35 cellular contexts compared by ENCODE assay signal in the genomic region with DNA sequence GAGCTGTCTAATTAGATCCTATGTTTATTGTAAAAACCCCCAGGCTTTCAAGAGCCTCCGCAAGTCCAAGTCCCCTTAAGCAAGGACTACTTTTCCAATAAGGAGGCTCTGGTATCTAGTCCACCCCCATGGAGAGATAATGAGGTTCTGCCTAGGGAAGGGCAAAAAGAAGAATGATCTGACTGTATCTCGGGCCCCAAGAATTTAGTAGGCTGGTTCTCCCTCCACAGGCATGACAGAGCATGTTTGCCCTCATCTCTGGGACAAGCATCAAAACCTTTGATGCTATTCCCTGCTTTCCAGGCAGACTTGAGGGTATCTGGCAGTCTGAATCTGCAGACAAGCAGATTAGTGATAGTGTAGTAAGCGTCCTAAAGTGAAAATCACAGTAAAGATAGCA. TPM values are rescaled to one million over a fixed set of nuclear protein-coding genes. Genes with fewer than 3 reads are reported as not detected.
"Had no signal": no experiment of that assay in that cellular context is flagged by ENCODE, and none has a peak within 500 bp of the region (broad histone marks: within the 10 kb centered on the region; RNA-seq: fewer than 3 reads in every experiment).

No MANE protein-coding gene starts in this region.

- ATAC-seq: activated CD4-positive, alpha-beta T cell treated with anti-CD3 and anti-CD28 coated beads for 36 hours; activated CD4-positive, CD25-positive, alpha-beta regulatory T cell treated with anti-CD3 and anti-CD28 coated beads, Interleukin-2, amount 50 U/mL, for 24 hours; activated CD8-positive, alpha-beta memory T cell treated with anti-CD3 and anti-CD28 coated beads, Interleukin-2, amount 10 ng/mL, durations not matched to agents 7 days and 5 days; activated CD8-positive, alpha-beta T cell treated with anti-CD3 and anti-CD28 coated beads, Interleukin-2, amount 10 ng/mL, durations not matched to agents 7 days and 5 days; activated naive CD4-positive, alpha-beta T cell treated with anti-CD3 and anti-CD28 coated beads, Interleukin-2, amount 50 U/mL, for 72 hours; esophagus mucosa; gastrocnemius medialis; heart left ventricle; T-helper 17 cell had no signal

- H3K9me3 Mint-ChIP-seq: activated B cell treated with CpG ODN at 0.5 μM for 24 hours; activated CD4-positive, alpha-beta memory T cell treated with anti-CD3 and anti-CD28 coated beads for 36 hours; activated CD4-positive, alpha-beta T cell treated with anti-CD3 and anti-CD28 coated beads, Interleukin-2, amount 10 ng/mL, durations not matched to agents 24 days and 14 days; activated naive CD4-positive, alpha-beta T cell treated with anti-CD3 and anti-CD28 coated beads, Interleukin-2, amount 10 ng/mL, durations not matched to agents 7 days and 5 days; brain; central memory CD8-positive, alpha-beta T cell; endodermal cell had no signal

- H3K9me3 ChIP-seq: ascending aorta, breast epithelium, gastrocnemius medialis, heart left ventricle had no signal

- H3K36me3 Mint-ChIP-seq: activated naive CD4-positive, alpha-beta T cell treated with anti-CD3 and anti-CD28 coated beads, Interleukin-2, amount 10 ng/mL, durations not matched to agents 7 days and 5 days; brain had no signal

- DNase-seq: activated B cell treated with CpG ODN at 0.5 μM for 24 hours; activated CD4-positive, alpha-beta memory T cell treated with anti-CD3 and anti-CD28 coated beads for 36 hours; activated CD4-positive, alpha-beta T cell treated with anti-CD3 and anti-CD28 coated beads for 36 hours; activated CD4-positive, alpha-beta T cell treated with anti-CD3 and anti-CD28 coated beads, Interleukin-2, amount 10 ng/mL, durations not matched to agents 24 days and 14 days; activated CD8-positive, alpha-beta memory T cell treated with anti-CD3 and anti-CD28 coated beads, Interleukin-2, amount 10 ng/mL, durations not matched to agents 7 days and 5 days; activated CD8-positive, alpha-beta memory T cell treated with anti-CD3 and anti-CD28 coated beads, Interleukin-2, amount 50 U/mL, for 4 hours; activated CD8-positive, alpha-beta T cell treated with anti-CD3 and anti-CD28 coated beads, Interleukin-2, amount 10 ng/mL, durations not matched to agents 7 days and 5 days; activated gamma-delta T cell; activated naive CD4-positive, alpha-beta T cell; activated naive CD4-positive, alpha-beta T cell treated with anti-CD3 and anti-CD28 coated beads, Interleukin-2, amount 10 ng/mL, durations not matched to agents 7 days and 5 days; activated naive CD8-positive, alpha-beta T cell treated with anti-CD3 and anti-CD28 coated beads, Interleukin-2, amount 10 ng/mL, durations not matched to agents 7 days and 5 days; activated T-cell treated with anti-CD3 and anti-CD28 coated beads, Interleukin-2, amount 50 U/mL, for 1 hour; activated T-cell treated with anti-CD3 and anti-CD28 coated beads, Interleukin-2, amount 50 U/mL, for 48 hours; dorsolateral prefrontal cortex; effector memory CD4-positive, alpha-beta T cell; endodermal cell; foreskin fibroblast; gastrocnemius medialis; glutamatergic neuron; heart left ventricle; T-helper 1 cell; T-helper 17 cell; T1000; WERI-Rb-1 had no signal

- H3K27me3 Mint-ChIP-seq: activated B cell treated with CpG ODN at 0.5 μM for 24 hours; activated CD4-positive, alpha-beta T cell treated with anti-CD3 and anti-CD28 coated beads for 36 hours; activated CD4-positive, alpha-beta T cell treated with anti-CD3 and anti-CD28 coated beads, Interleukin-2, amount 10 ng/mL, durations not matched to agents 24 days and 14 days; activated CD8-positive, alpha-beta memory T cell treated with anti-CD3 and anti-CD28 coated beads, Interleukin-2, amount 10 ng/mL, durations not matched to agents 7 days and 5 days; activated naive CD4-positive, alpha-beta T cell treated with anti-CD3 and anti-CD28 coated beads, Interleukin-2, amount 10 ng/mL, durations not matched to agents 7 days and 5 days; activated naive CD8-positive, alpha-beta T cell treated with anti-CD3 and anti-CD28 coated beads, Interleukin-2, amount 10 ng/mL, durations not matched to agents 7 days and 5 days; brain; dendritic cell treated with granulocyte-macrophage colony-stimulating factor and Interleukin-4, amounts not matched to agents 40 ng/mL and 50 ng/mL, for 4 days had no signal

- H3K4me3 ChIP-seq: ascending aorta, breast epithelium, coronary artery, dorsolateral prefrontal cortex, gastrocnemius medialis, heart left ventricle had no signal

- H3K27me3 ChIP-seq: ascending aorta, breast epithelium, gastrocnemius medialis, heart left ventricle had no signal

- H3K4me1 Mint-ChIP-seq: activated B cell treated with CpG ODN at 0.5 μM for 24 hours, endodermal cell had no signal

- H3K4me1 ChIP-seq: ascending aorta, breast epithelium, gastrocnemius medialis, heart left ventricle had no signal

- H3K27ac Mint-ChIP-seq: activated B cell treated with CpG ODN at 0.5 μM for 24 hours; activated CD4-positive, alpha-beta memory T cell treated with anti-CD3 and anti-CD28 coated beads for 36 hours; activated CD4-positive, alpha-beta T cell treated with anti-CD3 and anti-CD28 coated beads for 36 hours; activated CD4-positive, alpha-beta T cell treated with anti-CD3 and anti-CD28 coated beads, Interleukin-2, amount 10 ng/mL, durations not matched to agents 24 days and 14 days; activated CD8-positive, alpha-beta memory T cell treated with anti-CD3 and anti-CD28 coated beads, Interleukin-2, amount 10 ng/mL, durations not matched to agents 7 days and 5 days; activated CD8-positive, alpha-beta T cell treated with anti-CD3 and anti-CD28 coated beads, Interleukin-2, amount 10 ng/mL, durations not matched to agents 7 days and 5 days; activated naive CD4-positive, alpha-beta T cell treated with anti-CD3 and anti-CD28 coated beads, Interleukin-2, amount 10 ng/mL, durations not matched to agents 7 days and 5 days; activated naive CD4-positive, alpha-beta T cell treated with anti-CD3 and anti-CD28 coated beads, Interleukin-2, amount 50 U/mL, for 72 hours; activated naive CD8-positive, alpha-beta T cell treated with anti-CD3 and anti-CD28 coated beads, Interleukin-2, amount 10 ng/mL, durations not matched to agents 7 days and 5 days; brain; dendritic cell treated with granulocyte-macrophage colony-stimulating factor and Interleukin-4, amounts not matched to agents 40 ng/mL and 50 ng/mL, for 4 days; endodermal cell; T-helper 17 cell; T-helper 2 cell treated with Interferon-gamma antibody and Interleukin-4, amounts not matched to agents 5 μg/mL and 100 μg/mL, for 36 hours had no signal

- H3K4me3 Mint-ChIP-seq: activated B cell treated with CpG ODN at 0.5 μM for 24 hours; activated CD4-positive, alpha-beta memory T cell treated with anti-CD3 and anti-CD28 coated beads for 36 hours; activated CD4-positive, alpha-beta T cell treated with anti-CD3 and anti-CD28 coated beads for 36 hours; activated CD4-positive, alpha-beta T cell treated with anti-CD3 and anti-CD28 coated beads, Interleukin-2, amount 10 ng/mL, durations not matched to agents 24 days and 14 days; activated CD8-positive, alpha-beta memory T cell treated with anti-CD3 and anti-CD28 coated beads, Interleukin-2, amount 10 ng/mL, durations not matched to agents 7 days and 5 days; activated CD8-positive, alpha-beta T cell treated with anti-CD3 and anti-CD28 coated beads, Interleukin-2, amount 10 ng/mL, durations not matched to agents 7 days and 5 days; activated naive CD4-positive, alpha-beta T cell treated with anti-CD3 and anti-CD28 coated beads, Interleukin-2, amount 10 ng/mL, durations not matched to agents 7 days and 5 days; activated naive CD8-positive, alpha-beta T cell treated with anti-CD3 and anti-CD28 coated beads, Interleukin-2, amount 10 ng/mL, durations not matched to agents 7 days and 5 days; brain; central memory CD8-positive, alpha-beta T cell; dendritic cell treated with granulocyte-macrophage colony-stimulating factor and Interleukin-4, amounts not matched to agents 40 ng/mL and 50 ng/mL, for 4 days; endodermal cell; T-helper 17 cell; T-helper 2 cell treated with Interferon-gamma antibody and Interleukin-4, amounts not matched to agents 5 μg/mL and 100 μg/mL, for 36 hours had no signal

- H3K27ac ChIP-seq: ascending aorta, breast epithelium, coronary artery, dorsolateral prefrontal cortex, gastrocnemius medialis, heart left ventricle, WERI-Rb-1 had no signal

- H3K36me3 ChIP-seq: ascending aorta, breast epithelium, gastrocnemius medialis, heart left ventricle, WERI-Rb-1 had no signal

RNA-seq across cellular contexts. Expression of a gene that starts 46.5 kb away (rescaled TPM):
- total RNA-seq: epithelial cell of proximal tubule had no signal
